Comparison of ENCODE assay signal across 1 cellular context in genomic region chr9:127562271-127562780, GRCh38.
TF ChIP-seq lines count a peak whose summit lies in the region.

No MANE protein-coding gene starts in this region.

TF ChIP-seq in HEK293, 187 proteins besides CTCF, POLR2A, EP300 and RAD21:
- TF ChIP-seq ZNF148 (tag by site-specific recombination; IDR thresholded peaks at IDR 0.05; ENCODE audit: borderline replicate concordance), result no peak
- TF ChIP-seq ZNF558 (tag by site-specific recombination; IDR thresholded peaks at IDR 0.05), result no peak
- peak; percentile 99 for TF ChIP-seq ZNF664 (tag by site-specific recombination; IDR thresholded peaks at IDR 0.05)
